In the genomic region with DNA sequence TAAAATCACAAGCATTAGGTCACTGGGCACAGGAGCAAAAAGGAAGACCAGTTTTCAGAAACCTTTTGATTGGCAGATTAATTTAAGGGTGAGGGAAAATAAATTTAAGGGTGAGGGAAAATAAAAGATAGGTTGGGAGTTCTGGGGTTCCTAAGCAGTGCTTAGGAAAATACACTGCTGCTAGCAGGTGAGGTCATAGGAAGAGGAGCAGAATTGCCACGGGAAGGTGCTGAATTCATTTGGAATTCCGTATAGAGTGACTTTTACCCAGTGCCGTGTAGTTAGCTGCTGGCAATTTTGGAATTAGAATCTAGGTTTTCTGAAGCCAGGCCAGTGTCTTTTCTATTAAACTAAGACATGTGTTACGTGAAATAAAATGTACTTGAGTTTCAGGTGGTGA, we compare ENCODE assay signal across 16 cellular contexts. TPM values are rescaled to one million over a fixed set of nuclear protein-coding genes. Genes with fewer than 3 reads are reported as not detected.
DNase-seq lines count a peak whose midpoint lies in the region; ATAC-seq and TF ChIP-seq lines count a peak whose summit lies in the region.
"Had no signal": no experiment of that assay in that cellular context is flagged by ENCODE, and none has a peak within 500 bp of the region (broad histone marks: within the 10 kb centered on the region; RNA-seq: fewer than 3 reads in every experiment).

No MANE protein-coding gene starts in this region.

- CTCF ChIA-PET in CD8-positive, alpha-beta T cell (lab: Charles Lee), result interaction anchor here (10.7 kb wide), 1 partner anchor 441 kb away, joined by 103 read pairs; no protein-coding TSS in a partner anchor
- CTCF ChIA-PET in HEK293T (lab: Yijun Ruan, JAX), result no interaction called here

- no peaks in the 10 kb centered on the region for H3K27me3 ChIP-seq in CD8-positive, alpha-beta T cell (ENCODE audit: insufficient read depth, low read length)
- H3K27me3 ChIP-seq in colonic mucosa, result no peaks in the 10 kb centered on the region
- H3K27me3 ChIP-seq: BE2C; BLaER1 treated with 17β-estradiol and CSF1 and Interleukin-3, amounts not matched to agents 10 nM and 100 nM had no signal

- no peak for TF ChIP-seq CTCF in CD8-positive, alpha-beta T cell (IDR thresholded peaks at IDR 0.05)
- TF ChIP-seq CTCF in colonic mucosa (IDR thresholded peaks at IDR 0.05), result no peak

- intact Hi-C loops in CD8-positive, alpha-beta T cell (cut with DNase I, micrococcal nuclease), result loop anchor here in 1 of 2 experiments (10.0 kb wide), 1 partner anchor 693 kb away; no protein-coding TSS in a partner anchor
- intact Hi-C loops in colonic mucosa (cut with DNase I), result loop anchor here (10.0 kb wide), 1 partner anchor 203 kb away; no protein-coding TSS in a partner anchor

- DNase-seq in CD8-positive, alpha-beta T cell, result no peak
- no peak for DNase-seq in HEK293T (ENCODE audit: extremely low spot score)
- DNase-seq in stimulated activated naive B cell treated with anti-CD40 and anti-IgM and Interleukin-4, amounts not matched to agents 10 μg/mL and 1 μg/mL and 100 μg/mL, for 72 hours, result no peak
- DNase-seq in NCI-H1694 (lab: John Stamatoyannopoulos, UW), result no peak
- DNase-seq in colonic mucosa, result no peak
- no peak for DNase-seq in HuH-7.5 (ENCODE audit: low spot score)
- DNase-seq: BE2C; Calu3; CD4-positive, alpha-beta T cell; COR-L47; DND-41; GOT3 had no signal

- H3K27ac Mint-ChIP-seq in CD8-positive, alpha-beta T cell, result peak overlapping the region; percentile 33
- peak overlapping the region; percentile 5 for H3K27ac Mint-ChIP-seq in activated T-helper 17 cell treated with anti-CD3 and anti-CD28 coated beads, Interleukin-2, amount 50 U/mL, for 72 hours
- peak overlapping the region; percentile 1 for H3K27ac Mint-ChIP-seq in stimulated activated naive B cell treated with anti-CD40 and anti-IgM and Interleukin-4, amounts not matched to agents 10 μg/mL and 1 μg/mL and 100 μg/mL, for 72 hours
- H3K27ac Mint-ChIP-seq: CD4-positive, alpha-beta T cell had no signal

- no peak overlapping the region for H3K27ac ChIP-seq in CD8-positive, alpha-beta T cell (ENCODE audit: low read depth, low read length)
- no peak overlapping the region for H3K27ac ChIP-seq in colonic mucosa

- no peak overlapping the region for H3K4me3 ChIP-seq in CD8-positive, alpha-beta T cell (ENCODE audit: low read depth, low read length)
- no peak overlapping the region for H3K4me3 ChIP-seq in colonic mucosa
- H3K4me3 ChIP-seq: BLaER1 treated with 17β-estradiol and CSF1 and Interleukin-3, amounts not matched to agents 10 nM and 100 nM; HAP-1 had no signal

- POLR2A ChIA-PET in CD8-positive, alpha-beta T cell (lab: Charles Lee), result no interaction called here
- POLR2A ChIA-PET in HEK293T (lab: Yijun Ruan, JAX), result no interaction called here

- no peak overlapping the region for H3K4me3 Mint-ChIP-seq in CD8-positive, alpha-beta T cell
- no peak overlapping the region for H3K4me3 Mint-ChIP-seq in activated T-helper 17 cell treated with anti-CD3 and anti-CD28 coated beads, Interleukin-2, amount 50 U/mL, for 72 hours
- H3K4me3 Mint-ChIP-seq in stimulated activated naive B cell treated with anti-CD40 and anti-IgM and Interleukin-4, amounts not matched to agents 10 μg/mL and 1 μg/mL and 100 μg/mL, for 72 hours, result no peak overlapping the region
- H3K4me3 Mint-ChIP-seq: CD14-positive monocyte; CD4-positive, alpha-beta T cell had no signal

- peaks cover 2% of the 10 kb centered on the region for H3K36me3 Mint-ChIP-seq in CD8-positive, alpha-beta T cell
- H3K36me3 Mint-ChIP-seq in activated T-helper 17 cell treated with anti-CD3 and anti-CD28 coated beads, Interleukin-2, amount 50 U/mL, for 72 hours (ENCODE audit: low read depth), result no peaks in the 10 kb centered on the region
- peaks cover 0 to 1% of the 10 kb centered on the region in 2 donors for H3K36me3 Mint-ChIP-seq in stimulated activated naive B cell treated with anti-CD40 and anti-IgM and Interleukin-4, amounts not matched to agents 10 μg/mL and 1 μg/mL and 100 μg/mL, for 72 hours
- H3K36me3 Mint-ChIP-seq: CD14-positive monocyte had no signal

- H3K36me3 ChIP-seq in CD8-positive, alpha-beta T cell (ENCODE audit: insufficient read depth, low read length), result no peaks in the 10 kb centered on the region
- H3K36me3 ChIP-seq in colonic mucosa, result no peaks in the 10 kb centered on the region
- H3K36me3 ChIP-seq: BE2C, HAP-1 had no signal

- H3K9me3 Mint-ChIP-seq in CD8-positive, alpha-beta T cell, result peaks cover 4% of the 10 kb centered on the region
- H3K9me3 Mint-ChIP-seq in activated T-helper 17 cell treated with anti-CD3 and anti-CD28 coated beads, Interleukin-2, amount 50 U/mL, for 72 hours, result no peaks in the 10 kb centered on the region
- H3K9me3 Mint-ChIP-seq in stimulated activated naive B cell treated with anti-CD40 and anti-IgM and Interleukin-4, amounts not matched to agents 10 μg/mL and 1 μg/mL and 100 μg/mL, for 72 hours, result peaks cover 0 to 1% of the 10 kb centered on the region in 2 donors
- H3K9me3 Mint-ChIP-seq: CD4-positive, alpha-beta T cell had no signal

- no peaks in the 10 kb centered on the region for H3K9me3 ChIP-seq in CD8-positive, alpha-beta T cell (ENCODE audit: low read length)
- no peaks in the 10 kb centered on the region for H3K9me3 ChIP-seq in colonic mucosa
- H3K9me3 ChIP-seq: BE2C, HAP-1 had no signal

- H3K4me1 ChIP-seq in CD8-positive, alpha-beta T cell (ENCODE audit: insufficient read depth, low read length), result no peaks in the 10 kb centered on the region
- no peaks in the 10 kb centered on the region for H3K4me1 ChIP-seq in colonic mucosa
- H3K4me1 ChIP-seq: BE2C had no signal

- H3K27me3 Mint-ChIP-seq in CD8-positive, alpha-beta T cell (ENCODE audit: low read depth), result no peaks in the 10 kb centered on the region
- no peaks in the 10 kb centered on the region for H3K27me3 Mint-ChIP-seq in activated T-helper 17 cell treated with anti-CD3 and anti-CD28 coated beads, Interleukin-2, amount 50 U/mL, for 72 hours
- no peaks in the 10 kb centered on the region for H3K27me3 Mint-ChIP-seq in stimulated activated naive B cell treated with anti-CD40 and anti-IgM and Interleukin-4, amounts not matched to agents 10 μg/mL and 1 μg/mL and 100 μg/mL, for 72 hours
- H3K27me3 Mint-ChIP-seq: CD4-positive, alpha-beta T cell had no signal

- no peak overlapping the region for H3K9ac ChIP-seq in colonic mucosa (ENCODE audit: low read depth in 2 of 2, low read length in 2 of 2)
- H3K9ac ChIP-seq: BLaER1 treated with 17β-estradiol and CSF1 and Interleukin-3, amounts not matched to agents 10 nM and 100 nM had no signal

- no peak for ATAC-seq in CD8-positive, alpha-beta T cell
- no peak for ATAC-seq in activated T-helper 17 cell treated with anti-CD3 and anti-CD28 coated beads, Interleukin-2, amount 50 U/mL, for 72 hours (replicated peaks)
- ATAC-seq in stimulated activated naive B cell treated with anti-CD40 and anti-IgM and Interleukin-4, amounts not matched to agents 10 μg/mL and 1 μg/mL and 100 μg/mL, for 72 hours (replicated peaks), result no peak

- peaks cover 13% of the 10 kb centered on the region for H3K4me1 Mint-ChIP-seq in CD8-positive, alpha-beta T cell (ENCODE audit: low read depth)
- peaks cover 9% of the 10 kb centered on the region for H3K4me1 Mint-ChIP-seq in activated T-helper 17 cell treated with anti-CD3 and anti-CD28 coated beads, Interleukin-2, amount 50 U/mL, for 72 hours
- peaks cover 5 to 6% of the 10 kb centered on the region in 2 donors for H3K4me1 Mint-ChIP-seq in stimulated activated naive B cell treated with anti-CD40 and anti-IgM and Interleukin-4, amounts not matched to agents 10 μg/mL and 1 μg/mL and 100 μg/mL, for 72 hours

TF ChIP-seq in HEK293T, 16 proteins besides CTCF, POLR2A, EP300 and RAD21:
- peak; percentile 34; the same call in 1 of the 2 replicates for TF ChIP-seq PKNOX1 (IDR thresholded peaks at IDR 0.05)
- no peak for TF ChIP-seq TARDBP (IDR thresholded peaks at IDR 0.05)
- TF ChIP-seq SP1 (IDR thresholded peaks at IDR 0.05), result no peak
- no peak for TF ChIP-seq ARNT (IDR thresholded peaks at IDR 0.05)
TF ChIP-seq in HEK293T: peak in this region for 1.

RNA-seq across cellular contexts. Expression of gene DGKH, which starts 59.8 kb away (rescaled TPM):
- 1 to 10 TPM; 5.2 to 5.4 TPM for total RNA-seq in CD8-positive, alpha-beta T cell
- total RNA-seq in activated T-helper 17 cell treated with anti-CD3 and anti-CD28 coated beads, Interleukin-2, amount 50 U/mL, for 72 hours, result 10 to 100 TPM; 16.6 to 17.5 TPM
- total RNA-seq in colonic mucosa, result 10 to 100 TPM; 15.5 to 17.9 TPM
